Comparison of ENCODE assay signal across 13 cellular contexts in the genomic region with DNA sequence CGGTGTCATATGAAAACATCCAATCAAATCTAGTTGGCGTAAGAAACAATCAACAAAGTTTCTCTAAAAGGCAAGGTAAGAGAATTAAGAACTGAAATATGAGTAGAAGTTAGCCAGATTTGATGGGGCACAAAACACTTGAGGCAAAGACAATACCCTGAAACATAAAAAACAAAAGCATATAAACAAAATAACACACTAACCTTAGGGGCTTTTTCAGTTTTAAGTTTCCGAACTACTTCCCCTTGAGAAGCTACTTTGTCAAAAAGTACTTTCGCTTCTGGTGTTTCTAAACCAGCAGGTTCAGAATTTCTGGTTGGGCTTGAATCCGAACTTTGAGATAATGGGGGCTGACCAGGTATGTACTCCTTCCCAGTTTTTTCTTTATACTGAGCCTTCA. TPM values are rescaled to one million over a fixed set of nuclear protein-coding genes. Genes with fewer than 3 reads are reported as not detected.
DNase-seq lines count a peak whose midpoint lies in the region; ATAC-seq and TF ChIP-seq lines count a peak whose summit lies in the region.
"Had no signal": no experiment of that assay in that cellular context is flagged by ENCODE, and none has a peak within 500 bp of the region (broad histone marks: within the 10 kb centered on the region; RNA-seq: fewer than 3 reads in every experiment).

No MANE protein-coding gene starts in this region.

- 92 to 94% methylated on average over 5 of the region's 5 CpGs for WGBS in heart right ventricle, 2 donors

- peak; percentile 51 for DNase-seq in GM12864 (ENCODE audit: low read depth)
- DNase-seq in GM19240 (ENCODE audit: insufficient read length, low spot score) = peak; percentile 18
- no peak for DNase-seq in heart right ventricle
- DNase-seq in NCI-H187 treated with DMSO at 0.1 percent for 48 hours (lab: John Stamatoyannopoulos, UW) = no peak
- no peak for DNase-seq in NCI-H2081 treated with DMSO at 0.1 percent for 48 hours (lab: John Stamatoyannopoulos, UW)
- DNase-seq in EL = no peak
- DNase-seq: activated T-cell treated with anti-CD3 and anti-CD28 coated beads, Interleukin-2, amount 50 U/mL, for 1 hour; mesenchymal stem cell; NCI-H345; retina; T-helper 17 cell had no signal

- intact Hi-C loops in heart right ventricle (cut with DNase I) = no loop called here

- no peak overlapping the region for H3K27ac ChIP-seq in heart right ventricle

- H3K9me3 ChIP-seq in heart right ventricle = no peaks in the 10 kb centered on the region

- peaks cover 0 to 4% (median 0%) of the 10 kb centered on the region in 9 donors for H3K4me1 ChIP-seq in heart right ventricle

- TF ChIP-seq CTCF in GM12864 (IDR thresholded peaks at IDR 0.05; ENCODE audit: low read depth, low read length, missing control alignments) (no peak), heart right ventricle (IDR thresholded peaks at IDR 0.05) (no peak)

- no peak overlapping the region; the same call in 1 of the 2 replicates for H3K4me3 ChIP-seq in GM12864 (ENCODE audit: low read depth, low read length)
- no peak overlapping the region for H3K4me3 ChIP-seq in heart right ventricle

- peak; percentile 78 for ATAC-seq in HG02759 (IDR thresholded peaks at IDR 0.05; ENCODE audit: unreplicated experiment)
- peak; percentile 70 for ATAC-seq in HG03521 (IDR thresholded peaks at IDR 0.05; ENCODE audit: unreplicated experiment)
- ATAC-seq in heart right ventricle = no peak
- ATAC-seq: T-helper 17 cell had no signal

- H3K36me3 ChIP-seq in heart right ventricle = peaks cover 0 to 74% (median 17%) of the 10 kb centered on the region in 9 donors

- H3K27me3 ChIP-seq in heart right ventricle = no peaks in the 10 kb centered on the region

RNA-seq across cellular contexts. Expression of a gene that starts 57.9 kb away (rescaled TPM):
- total RNA-seq in heart right ventricle = 10 to 100 TPM; 66.0 to 96.7 (median 73.3) TPM
- 10 to 100 TPM; 40.5 to 42.4 TPM for polyA plus RNA-seq in heart right ventricle

Comparison
In these comparisons a context has a peak if more than half of its experiments do, and no peak if none do; other contexts are left out.
1. DNase-seq: peak in GM12864 (single experiment) and GM19240 (single experiment); none in heart right ventricle (0 of 2), NCI-H187 treated with DMSO at 0.1 percent for 48 hours (single experiment), NCI-H2081 treated with DMSO at 0.1 percent for 48 hours (single experiment) and EL (single experiment).
2. ATAC-seq: peak in HG02759 (single experiment) and HG03521 (single experiment); none in heart right ventricle (0 of 8).